ENCODE assay signal across 21 cellular contexts in genomic region chr2:224166661-224167060, GRCh38.
"Had no signal": no experiment of that assay in that cellular context is flagged by ENCODE, and none has a peak within 500 bp of the region (broad histone marks: within the 10 kb centered on the region; RNA-seq: fewer than 3 reads in every experiment).

No MANE protein-coding gene starts in this region.

- DNase-seq: MV-4-11, NCI-H1048, NCI-H1105, NCI-H1417, NCI-H146, NCI-H1694 treated with DMSO at 0.1 percent for 48 hours, NCI-H1930, NCI-H2081, NCI-H2107, NCI-H2227 treated with DMSO at 0.1 percent for 48 hours, NCI-H524 treated with DMSO at 0.1 percent for 48 hours, NCI-H69, NCI-H774, Right ventricle myocardium superior, RPMI8226, SIG-M5, T-helper 1 cell had no signal

- H3K36me3 ChIP-seq: SJSA1 had no signal

- H3K27me3 ChIP-seq: SJSA1 had no signal

- ATAC-seq: K562 had no signal

- H3K9me3 ChIP-seq: SJSA1 had no signal

- FAIRE-seq: K562, RCC 7860 had no signal

- H3K27ac ChIP-seq: SJSA1, SK-N-MC had no signal

- H3K4me3 ChIP-seq: K562, SJSA1, SK-N-MC had no signal
